Comparison of ENCODE assay signal across 17 cellular contexts in genomic region chr6:79985128-79985527, GRCh38. TPM values are rescaled to one million over a fixed set of nuclear protein-coding genes. Genes with fewer than 3 reads are reported as not detected.
"Had no signal": no experiment of that assay in that cellular context is flagged by ENCODE, and none has a peak within 500 bp of the region (broad histone marks: within the 10 kb centered on the region; RNA-seq: fewer than 3 reads in every experiment).

No MANE protein-coding gene starts in this region.

- H3K9me3 Mint-ChIP-seq: activated B cell treated with CpG ODN at 0.5 μM for 24 hours; activated CD4-positive, alpha-beta memory T cell treated with anti-CD3 and anti-CD28 coated beads for 36 hours; activated T-helper 2 cell treated with anti-CD3 and anti-CD28 coated beads, Interferon-gamma antibody, Interleukin-2, Interleukin-4, amounts not matched to agents 10 μg/mL and 5 μg/mL and 100 μg/mL, durations not matched to agents 14 hours and 24 hours and 36 hours; stimulated activated naive B cell treated with anti-CD40 and anti-IgM and Interleukin-4, amounts not matched to agents 10 μg/mL and 1 μg/mL and 100 μg/mL, for 72 hours had no signal

- H3K27me3 Mint-ChIP-seq: activated CD4-positive, alpha-beta memory T cell treated with anti-CD3 and anti-CD28 coated beads for 36 hours; stimulated activated naive B cell treated with anti-CD40 and anti-IgM and Interleukin-4, amounts not matched to agents 10 μg/mL and 1 μg/mL and 100 μg/mL, for 72 hours had no signal

- H3K4me3 Mint-ChIP-seq: activated B cell treated with CpG ODN at 0.5 μM for 24 hours; activated CD4-positive, alpha-beta memory T cell treated with anti-CD3 and anti-CD28 coated beads for 36 hours; stimulated activated naive B cell treated with anti-CD40 and anti-IgM and Interleukin-4, amounts not matched to agents 10 μg/mL and 1 μg/mL and 100 μg/mL, for 72 hours had no signal

- H3K4me1 Mint-ChIP-seq: stimulated activated naive B cell treated with anti-CD40 and anti-IgM and Interleukin-4, amounts not matched to agents 10 μg/mL and 1 μg/mL and 100 μg/mL, for 72 hours had no signal

- ATAC-seq: left lung; stimulated activated naive B cell treated with anti-CD40 and anti-IgM and Interleukin-4, amounts not matched to agents 10 μg/mL and 1 μg/mL and 100 μg/mL, for 72 hours had no signal

- H3K27me3 ChIP-seq: brain microvascular endothelial cell, dorsolateral prefrontal cortex, foreskin keratinocyte, left lung, spleen, tibial nerve had no signal

- H3K27ac ChIP-seq: brain microvascular endothelial cell, dorsolateral prefrontal cortex, foreskin keratinocyte, left lung, spleen, tibial nerve had no signal

- H3K4me3 ChIP-seq: dorsolateral prefrontal cortex, left lung, spleen, tibial nerve had no signal

- H3K36me3 ChIP-seq: brain microvascular endothelial cell, left lung, spleen, tibial nerve had no signal

- H3K36me3 Mint-ChIP-seq: activated CD4-positive, alpha-beta memory T cell treated with anti-CD3 and anti-CD28 coated beads for 36 hours; stimulated activated naive B cell treated with anti-CD40 and anti-IgM and Interleukin-4, amounts not matched to agents 10 μg/mL and 1 μg/mL and 100 μg/mL, for 72 hours had no signal

- H3K27ac Mint-ChIP-seq: activated B cell treated with CpG ODN at 0.5 μM for 24 hours; activated CD4-positive, alpha-beta memory T cell treated with anti-CD3 and anti-CD28 coated beads for 36 hours; activated T-helper 2 cell treated with anti-CD3 and anti-CD28 coated beads, Interferon-gamma antibody, Interleukin-2, Interleukin-4, amounts not matched to agents 10 μg/mL and 5 μg/mL and 100 μg/mL, durations not matched to agents 14 hours and 24 hours and 36 hours; stimulated activated naive B cell treated with anti-CD40 and anti-IgM and Interleukin-4, amounts not matched to agents 10 μg/mL and 1 μg/mL and 100 μg/mL, for 72 hours had no signal

- H3K9me3 ChIP-seq: left lung, spleen, tibial nerve had no signal

- DNase-seq: activated B cell treated with CpG ODN at 0.5 μM for 24 hours; activated CD4-positive, alpha-beta memory T cell treated with anti-CD3 and anti-CD28 coated beads for 36 hours; activated CD4-positive, alpha-beta T cell treated with anti-CD3 and anti-CD28 coated beads for 4 hours; activated naive CD4-positive, alpha-beta T cell treated with Interleukin-2 at 50 U/mL for 16 hours; anterior cingulate cortex; brain microvascular endothelial cell; central memory CD4-positive, alpha-beta T cell; dorsolateral prefrontal cortex; head of caudate nucleus; left lung; occipital lobe; retina; spleen; stimulated activated naive B cell treated with anti-CD40 and anti-IgM and Interleukin-4, amounts not matched to agents 10 μg/mL and 1 μg/mL and 100 μg/mL, for 72 hours had no signal

- H3K4me1 ChIP-seq: foreskin keratinocyte, left lung, spleen, tibial nerve had no signal

RNA-seq across cellular contexts. Expression of gene ELOVL4, which starts 37.8 kb away (rescaled TPM):
- total RNA-seq: activated B cell treated with CpG ODN at 0.5 μM for 24 hours had no signal
